Comparison of ENCODE assay signal across 8 cellular contexts in the genomic region with DNA sequence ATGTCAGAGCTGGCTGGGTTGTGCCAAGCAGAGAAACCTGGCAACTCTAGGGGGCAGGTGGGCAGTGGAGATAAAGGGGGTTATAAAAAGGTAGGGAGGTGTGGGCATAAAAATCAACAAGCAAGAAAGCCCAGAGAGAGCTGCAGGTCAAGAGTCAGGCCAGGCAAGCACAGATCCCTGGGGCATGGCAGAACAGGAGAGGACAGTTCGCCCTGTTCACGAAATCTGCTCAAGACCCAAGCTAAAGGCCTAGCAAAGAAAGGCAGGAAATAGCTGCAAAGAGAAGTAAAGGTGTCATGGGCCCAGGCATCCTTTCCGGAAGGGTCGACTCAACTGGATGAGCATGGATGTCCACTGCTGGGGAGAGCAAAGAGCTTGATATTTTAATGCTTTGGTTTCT. TPM values are rescaled to one million over a fixed set of nuclear protein-coding genes. Genes with fewer than 3 reads are reported as not detected.
DNase-seq lines count a peak whose midpoint lies in the region; ATAC-seq and TF ChIP-seq lines count a peak whose summit lies in the region.

No MANE protein-coding gene starts in this region.

- peak overlapping the region; percentile 66 for H3K4me3 ChIP-seq in kidney epithelial cell (ENCODE audit: low read depth, low read length)

- DNase-seq in NCI-H748 (lab: John Stamatoyannopoulos, UW; ENCODE audit: unreplicated experiment) (peak; percentile 36), NCI-H748 treated with DMSO at 0.1 percent for 48 hours (lab: John Stamatoyannopoulos, UW) (no peak), kidney epithelial cell (ENCODE audit: low read depth) (no peak), T1000 (lab: John Stamatoyannopoulos, UW) (no peak), NCI-H1694 treated with DMSO at 0.1 percent for 48 hours (lab: John Stamatoyannopoulos, UW) (no peak)
- peak in 1 of 2 donors; percentile 15 for DNase-seq in stimulated activated naive CD8-positive, alpha-beta T cell treated with anti-CD3 and anti-CD28 coated beads, Interleukin-15, amount 100 ng/mL, for 72 hours

- H3K27me3 ChIP-seq in kidney epithelial cell (ENCODE audit: control insufficient read depth, insufficient read depth, low read length): no peaks in the 10 kb centered on the region

- H3K27ac Mint-ChIP-seq in activated naive CD8-positive, alpha-beta T cell: peak overlapping the region; percentile 93
- peak overlapping the region; percentile 79 to 98 for H3K27ac Mint-ChIP-seq in stimulated activated naive CD8-positive, alpha-beta T cell treated with anti-CD3 and anti-CD28 coated beads, Interleukin-15, amount 100 ng/mL, for 72 hours

- peaks cover 6% of the 10 kb centered on the region for H3K36me3 Mint-ChIP-seq in activated naive CD8-positive, alpha-beta T cell

- ATAC-seq in stimulated activated naive CD8-positive, alpha-beta T cell treated with anti-CD3 and anti-CD28 coated beads, Interleukin-15, amount 100 ng/mL, for 72 hours: no peak
- ATAC-seq in HG02763 (IDR thresholded peaks at IDR 0.05; ENCODE audit: unreplicated experiment): no peak

- no peaks in the 10 kb centered on the region for H3K9me3 Mint-ChIP-seq in activated naive CD8-positive, alpha-beta T cell (ENCODE audit: low read depth)
- H3K9me3 Mint-ChIP-seq in stimulated activated naive CD8-positive, alpha-beta T cell treated with anti-CD3 and anti-CD28 coated beads, Interleukin-15, amount 100 ng/mL, for 72 hours: no peaks in the 10 kb centered on the region

- peaks cover 66% of the 10 kb centered on the region for H3K4me1 Mint-ChIP-seq in activated naive CD8-positive, alpha-beta T cell (ENCODE audit: low read depth)
- H3K4me1 Mint-ChIP-seq in stimulated activated naive CD8-positive, alpha-beta T cell treated with anti-CD3 and anti-CD28 coated beads, Interleukin-15, amount 100 ng/mL, for 72 hours: peaks cover 55% of the 10 kb centered on the region

- no peaks in the 10 kb centered on the region for H3K36me3 ChIP-seq in kidney epithelial cell (ENCODE audit: control insufficient read depth, insufficient read depth, low read length)

- H3K4me3 Mint-ChIP-seq in activated naive CD8-positive, alpha-beta T cell: peak overlapping the region; percentile 94
- H3K4me3 Mint-ChIP-seq in stimulated activated naive CD8-positive, alpha-beta T cell treated with anti-CD3 and anti-CD28 coated beads, Interleukin-15, amount 100 ng/mL, for 72 hours: peak overlapping the region; percentile 87 to 92

- TF ChIP-seq CTCF in kidney epithelial cell (IDR thresholded peaks at IDR 0.05; ENCODE audit: insufficient read depth, low read length, poor library complexity, severe bottlenecking): no peak

- H3K27me3 Mint-ChIP-seq in activated naive CD8-positive, alpha-beta T cell: no peaks in the 10 kb centered on the region
- no peaks in the 10 kb centered on the region for H3K27me3 Mint-ChIP-seq in stimulated activated naive CD8-positive, alpha-beta T cell treated with anti-CD3 and anti-CD28 coated beads, Interleukin-15, amount 100 ng/mL, for 72 hours

RNA-seq across cellular contexts. Expression of a gene that starts 3.4 kb away (rescaled TPM):
- total RNA-seq in kidney epithelial cell: 42.4 and 45.0 TPM in 2 replicates
